9 cellular contexts compared by ENCODE assay signal in the genomic region with DNA sequence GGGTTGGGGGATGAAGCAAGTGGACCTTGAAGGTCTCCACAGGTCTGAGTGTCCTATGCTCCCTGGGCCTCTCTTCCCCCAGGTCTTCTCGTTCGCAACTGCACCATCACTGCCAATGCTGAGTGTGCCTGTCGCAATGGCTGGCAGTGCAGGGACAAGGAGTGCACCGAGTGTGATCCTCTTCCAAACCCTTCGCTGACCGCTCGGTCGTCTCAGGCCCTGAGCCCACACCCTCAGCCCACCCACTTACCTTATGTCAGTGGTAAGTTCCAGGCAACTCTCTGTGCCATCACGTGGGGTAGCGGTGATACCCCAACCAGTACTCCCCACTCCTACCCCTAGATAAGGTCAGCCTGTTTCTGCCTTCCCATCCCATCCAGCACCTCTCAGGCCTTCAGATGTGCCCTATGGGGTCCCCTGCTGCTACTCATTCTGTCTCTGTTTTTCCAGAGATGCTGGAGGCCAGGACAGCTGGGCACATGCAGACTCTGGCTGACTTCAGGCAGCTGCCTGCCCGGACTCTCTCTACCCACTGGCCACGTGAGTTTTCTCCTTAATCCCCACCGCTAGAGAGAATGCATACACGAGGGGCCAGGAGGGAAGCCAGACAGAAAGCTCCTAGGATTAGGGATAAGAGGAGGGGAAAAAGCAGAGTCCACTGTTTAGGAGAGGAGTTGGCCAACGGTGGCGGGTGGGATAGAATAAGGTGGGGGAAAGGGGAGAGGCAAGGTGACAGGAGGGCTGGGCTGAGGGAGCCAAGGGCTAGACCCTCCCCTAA. TPM values are rescaled to one million over a fixed set of nuclear protein-coding genes. Genes with fewer than 3 reads are reported as not detected.
DNase-seq lines count a peak whose midpoint lies in the region; ATAC-seq and TF ChIP-seq lines count a peak whose summit lies in the region.
"Had no signal": no experiment of that assay in that cellular context is flagged by ENCODE, and none has a peak within 500 bp of the region (broad histone marks: within the 10 kb centered on the region; RNA-seq: fewer than 3 reads in every experiment).

No MANE protein-coding gene starts in this region.

- H3K4me3 Mint-ChIP-seq in GM23338, result peak overlapping the region; percentile 63; the same call in 1 of the 3 replicates
- H3K4me3 Mint-ChIP-seq in activated CD4-positive, alpha-beta memory T cell treated with anti-CD3 and anti-CD28 coated beads, Interleukin-2, amount 10 ng/mL, durations not matched to agents 7 days and 5 days, result peak overlapping the region; percentile 99

- peaks cover 44% of the 10 kb centered on the region for H3K4me1 Mint-ChIP-seq in GM23338
- peaks cover 79% of the 10 kb centered on the region for H3K4me1 Mint-ChIP-seq in activated CD4-positive, alpha-beta memory T cell treated with anti-CD3 and anti-CD28 coated beads, Interleukin-2, amount 10 ng/mL, durations not matched to agents 7 days and 5 days

- H2AFZ ChIP-seq in GM23338 (peak overlapping the region; percentile 90; the same call in 1 of the 2 replicates), hepatocyte (peak overlapping the region; percentile 92)

- H3K4me3 ChIP-seq in GM23338, result peak overlapping the region; percentile 44; the same call in 1 of the 2 replicates
- H3K4me3 ChIP-seq in hepatocyte, result no peak overlapping the region
- peak overlapping the region in 5 of 7 experiments; percentile 45 to 86 (median 60) for H3K4me3 ChIP-seq in skin epidermis

- H3K27me3 Mint-ChIP-seq in GM23338 (ENCODE audit: insufficient read depth, low read depth, poor library complexity), result peaks cover 17% of the 10 kb centered on the region
- no peaks in the 10 kb centered on the region for H3K27me3 Mint-ChIP-seq in activated CD4-positive, alpha-beta memory T cell treated with anti-CD3 and anti-CD28 coated beads, Interleukin-2, amount 10 ng/mL, durations not matched to agents 7 days and 5 days

- H3K36me3 ChIP-seq in GM23338 (ENCODE audit: insufficient read depth) (no peaks in the 10 kb centered on the region), hepatocyte (replicated peaks; ENCODE audit: insufficient read depth, low read depth) (no peaks in the 10 kb centered on the region)

- no peak overlapping the region for H3K27ac ChIP-seq in GM23338 (ENCODE audit: low read depth)
- H3K27ac ChIP-seq in hepatocyte, result peak overlapping the region; percentile 97
- peak overlapping the region in 20 of 21 experiments; percentile 83 to 100 (median 98) for H3K27ac ChIP-seq in skin epidermis

- H3K9me2 ChIP-seq in GM23338 (ENCODE audit: insufficient read depth), result no peaks in the 10 kb centered on the region
- no peaks in the 10 kb centered on the region for H3K9me2 ChIP-seq in hepatocyte (replicated peaks; ENCODE audit: insufficient read depth)

- POLR2A ChIA-PET in activated CD4-positive, alpha-beta memory T cell treated with anti-CD3 and anti-CD28 coated beads, Interleukin-2, amount 10 ng/mL, durations not matched to agents 7 days and 5 days (lab: Charles Lee), result interaction anchor here (1.4 to 21.3 kb wide), 10 partner anchors 7 to 493 kb away, joined by 4 to 298 read pairs (median 20); partner anchors contain the start of genes C12orf57, COPS7A, MRPL51 and RNU7-1

- peak overlapping the region; percentile 97; the same call in 1 of the 2 replicates for H3K27ac Mint-ChIP-seq in GM23338
- peak overlapping the region; percentile 97 for H3K27ac Mint-ChIP-seq in activated CD4-positive, alpha-beta memory T cell treated with anti-CD3 and anti-CD28 coated beads, Interleukin-2, amount 10 ng/mL, durations not matched to agents 7 days and 5 days

- no peaks in the 10 kb centered on the region for H3K79me2 ChIP-seq in GM23338 (replicated peaks; ENCODE audit: insufficient read depth)
- peaks cover 9% of the 10 kb centered on the region for H3K79me2 ChIP-seq in hepatocyte

- H3K9me3 Mint-ChIP-seq in GM23338, result no peaks in the 10 kb centered on the region
- no peaks in the 10 kb centered on the region for H3K9me3 Mint-ChIP-seq in activated CD4-positive, alpha-beta memory T cell treated with anti-CD3 and anti-CD28 coated beads, Interleukin-2, amount 10 ng/mL, durations not matched to agents 7 days and 5 days

- TF ChIP-seq CTCF in GM23338 (conservative IDR thresholded peaks at IDR 0.05; ENCODE audit: low read depth in 2 of 2) (no peak), hepatocyte (IDR thresholded peaks at IDR 0.05; ENCODE audit: poor library complexity) (no peak), GM13976 (IDR thresholded peaks at IDR 0.05; ENCODE audit: borderline replicate concordance, control extremely low read depth, extremely low read depth, insufficient read depth, missing control alignments) (no peak)

- 78% methylated on average over 14 of the region's 16 CpGs for WGBS in hepatocyte (ENCODE audit: low lambda C conversion rate, missing lambda C conversion rate)

- H3K27me3 ChIP-seq in GM23338 (ENCODE audit: insufficient read depth) (no peaks in the 10 kb centered on the region), hepatocyte (no peaks in the 10 kb centered on the region)

- CTCF ChIA-PET in activated CD4-positive, alpha-beta memory T cell treated with anti-CD3 and anti-CD28 coated beads, Interleukin-2, amount 10 ng/mL, durations not matched to agents 7 days and 5 days (lab: Charles Lee), result interaction anchor here (0.8 to 4.2 kb wide), 9 partner anchors 11 to 127 kb away, joined by 3 to 36 read pairs (median 9); partner anchors contain the start of gene VAMP1

- peaks cover 6% of the 10 kb centered on the region; the same call in 1 of the 2 replicates for H3F3A ChIP-seq in GM23338 (replicated peaks; ENCODE audit: low read depth)

- H3K4me1 ChIP-seq in GM23338 (ENCODE audit: insufficient read depth) (peaks cover 29% of the 10 kb centered on the region), hepatocyte (ENCODE audit: insufficient read depth) (peaks cover 25% of the 10 kb centered on the region)

- DNase-seq in GM23338 (ENCODE audit: low spot score) (no peak), hepatocyte (ENCODE audit: low spot score) (peak; percentile 51), NOMO-1 treated with DMSO at 0.1 percent for 48 hours (lab: John Stamatoyannopoulos, UW; ENCODE audit: unreplicated experiment) (no peak), epidermal melanocyte (ENCODE audit: insufficient read length, low spot score) (no peak), GM13976 (ENCODE audit: low spot score) (no peak)
- DNase-seq in activated CD4-positive, alpha-beta memory T cell treated with anti-CD3 and anti-CD28 coated beads, Interleukin-2, amount 10 ng/mL, durations not matched to agents 7 days and 5 days, result no peak
- DNase-seq: cortex of kidney had no signal

- no peak; the same call in 2 of the 3 replicates for ATAC-seq in GM23338
- ATAC-seq in HG03139 (IDR thresholded peaks at IDR 0.05; ENCODE audit: unreplicated experiment), result no peak

- H3K9me3 ChIP-seq in hepatocyte (ENCODE audit: low read depth), result no peaks in the 10 kb centered on the region

- in situ Hi-C loops in GM13976 (cut with MboI; ENCODE audit: low sequenced_read_pairs, unreplicated experiment), result no loop called here

- no peaks in the 10 kb centered on the region for H3K36me3 Mint-ChIP-seq in GM23338 (ENCODE audit: low read depth)
- H3K36me3 Mint-ChIP-seq in activated CD4-positive, alpha-beta memory T cell treated with anti-CD3 and anti-CD28 coated beads, Interleukin-2, amount 10 ng/mL, durations not matched to agents 7 days and 5 days (ENCODE audit: low read depth), result peaks cover 77% of the 10 kb centered on the region

- H4K20me1 ChIP-seq in GM23338 (replicated peaks; ENCODE audit: insufficient read depth) (no peaks in the 10 kb centered on the region), hepatocyte (ENCODE audit: insufficient read depth, poor library complexity, severe bottlenecking) (no peaks in the 10 kb centered on the region)

- H3K4me2 ChIP-seq in GM23338 (peak overlapping the region; percentile 77), hepatocyte (peak overlapping the region; percentile 84)

TF ChIP-seq in GM23338, 12 proteins besides CTCF, POLR2A, EP300 and RAD21 (continues in another document):
- no peak for TF ChIP-seq CREB1 (CRISPR knock-in tag; IDR thresholded peaks at IDR 0.05; ENCODE audit: low read depth)

RNA-seq across cellular contexts. Expression of gene TAPBPL, which starts 1.6 kb away (rescaled TPM):
- 0.59 and 0.66 TPM in 2 replicates for total RNA-seq in GM23338 (2014; rRNA removed; shearing (Covaris generic))
- 0.52 and 0.65 TPM in 2 replicates for polyA plus RNA-seq in GM23338 (2016; fragmentation: Nextera tagmentation; extraction: Ambion mirVana)
- 10 to 100 TPM; 45.0 to 49.0 TPM for total RNA-seq in activated CD4-positive, alpha-beta memory T cell treated with anti-CD3 and anti-CD28 coated beads, Interleukin-2, amount 10 ng/mL, durations not matched to agents 7 days and 5 days
- 8.2 and 11.7 TPM in 2 replicates for total RNA-seq in hepatocyte
- 9.7 and 10.8 TPM in 2 replicates for polyA plus RNA-seq in hepatocyte

RNA-seq across cellular contexts. Expression of gene CD27, which starts 5.5 kb away (rescaled TPM):
- total RNA-seq in GM23338 (2014; rRNA removed; shearing (Covaris generic)), result not detected in 2 replicates
- 0.49 and 0.53 TPM in 2 replicates for polyA plus RNA-seq in GM23338 (2016; fragmentation: Nextera tagmentation; extraction: Ambion mirVana)
- 10 to 100 TPM; 39.9 to 43.4 TPM for total RNA-seq in activated CD4-positive, alpha-beta memory T cell treated with anti-CD3 and anti-CD28 coated beads, Interleukin-2, amount 10 ng/mL, durations not matched to agents 7 days and 5 days
- not detected in 2 replicates for total RNA-seq in hepatocyte
- 0.15 and 0.44 TPM in 2 replicates for polyA plus RNA-seq in hepatocyte

RNA-seq across cellular contexts. Expression of gene VAMP1, which starts 20.2 kb away (rescaled TPM):
- total RNA-seq in GM23338 (2014; rRNA removed; shearing (Covaris generic)), result 13.9 and 18.3 TPM in 2 replicates
- 11.2 and 16.1 TPM in 2 replicates for polyA plus RNA-seq in GM23338 (2016; fragmentation: Nextera tagmentation; extraction: Ambion mirVana)
- total RNA-seq in activated CD4-positive, alpha-beta memory T cell treated with anti-CD3 and anti-CD28 coated beads, Interleukin-2, amount 10 ng/mL, durations not matched to agents 7 days and 5 days, result 10 to 100 TPM; 45.1 to 50.9 TPM
- 0.88 and 5.0 TPM in 2 replicates for total RNA-seq in hepatocyte
- 5.9 and 8.0 TPM in 2 replicates for polyA plus RNA-seq in hepatocyte

RNA-seq across cellular contexts. Expression of gene MRPL51, which starts 42.8 kb away (rescaled TPM):
- total RNA-seq in GM23338 (2014; rRNA removed; shearing (Covaris generic)), result 75.1 and 93.9 TPM in 2 replicates
- polyA plus RNA-seq in GM23338 (2016; fragmentation: Nextera tagmentation; extraction: Ambion mirVana) (432 and 463 TPM in 2 replicates), hepatocyte (231 and 267 TPM in 2 replicates)
- 100 to 1,000 TPM; 204 to 208 TPM for total RNA-seq in activated CD4-positive, alpha-beta memory T cell treated with anti-CD3 and anti-CD28 coated beads, Interleukin-2, amount 10 ng/mL, durations not matched to agents 7 days and 5 days
- 57.4 and 81.6 TPM in 2 replicates for total RNA-seq in hepatocyte

RNA-seq across cellular contexts. Expression of gene NCAPD2, which starts 43.6 kb away (rescaled TPM):
- 217 and 389 TPM in 2 replicates for total RNA-seq in GM23338 (2014; rRNA removed; shearing (Covaris generic))
- polyA plus RNA-seq in GM23338 (2016; fragmentation: Nextera tagmentation; extraction: Ambion mirVana) (32.7 and 34.2 TPM in 2 replicates), hepatocyte (13.7 and 17.4 TPM in 2 replicates)
- 100 to 1,000 TPM; 153 to 156 TPM for total RNA-seq in activated CD4-positive, alpha-beta memory T cell treated with anti-CD3 and anti-CD28 coated beads, Interleukin-2, amount 10 ng/mL, durations not matched to agents 7 days and 5 days
- 26.7 and 31.4 TPM in 2 replicates for total RNA-seq in hepatocyte

Comparison
In these comparisons a context has a peak if more than half of its experiments do, and no peak if none do; other contexts are left out.
1. RNA of gene CD27, which starts 5.5 kb away (total RNA-seq): 39.9 to 43.4 TPM in activated CD4-positive, alpha-beta memory T cell treated with anti-CD3 and anti-CD28 coated beads, Interleukin-2, amount 10 ng/mL, durations not matched to agents 7 days and 5 days; not detected in GM23338 and not detected in hepatocyte; every median in the first group is over 10 times any median in the second.